17 cellular contexts compared by ENCODE assay signal in genomic region chr14:65304963-65305362, GRCh38.
DNase-seq lines count a peak whose midpoint lies in the region; ATAC-seq, FAIRE-seq and TF ChIP-seq lines count a peak whose summit lies in the region.
"Had no signal": no experiment of that assay in that cellular context is flagged by ENCODE, and none has a peak within 500 bp of the region (broad histone marks: within the 10 kb centered on the region; RNA-seq: fewer than 3 reads in every experiment).

No MANE protein-coding gene starts in this region.

- no peaks in the 10 kb centered on the region for H3K9me3 Mint-ChIP-seq in naive thymus-derived CD8-positive, alpha-beta T cell
- no peaks in the 10 kb centered on the region for H3K9me3 Mint-ChIP-seq in endothelial cell (ENCODE audit: unreplicated experiment)
- H3K9me3 Mint-ChIP-seq: H9 had no signal

- peak; percentile 51 for FAIRE-seq in GM18507 (lab: Jason Lieb, UNC)
- FAIRE-seq in kidney (lab: Jason Lieb, UNC) = no peak
- FAIRE-seq: K562 had no signal

- no peak overlapping the region for H3K4me3 Mint-ChIP-seq in T-helper 17 cell
- peak overlapping the region in 3 of 10 donors; percentile 2 to 45 (median 18) for H3K4me3 Mint-ChIP-seq in naive thymus-derived CD8-positive, alpha-beta T cell
- H3K4me3 Mint-ChIP-seq in endothelial cell (ENCODE audit: unreplicated experiment) = no peak overlapping the region
- H3K4me3 Mint-ChIP-seq: H9 had no signal

- H3K4me1 Mint-ChIP-seq in T-helper 17 cell (peaks cover 20% of the 10 kb centered on the region), endothelial cell (ENCODE audit: unreplicated experiment) (no peaks in the 10 kb centered on the region)
- peaks cover 26 to 55% (median 52%) of the 10 kb centered on the region in 4 donors for H3K4me1 Mint-ChIP-seq in naive thymus-derived CD8-positive, alpha-beta T cell

- POLR2A ChIA-PET in naive thymus-derived CD8-positive, alpha-beta T cell (lab: Charles Lee) = interaction anchor here (0.8 to 1.0 kb wide), 3 partner anchors 18 to 107 kb away, joined by 3 to 6 read pairs (median 3); partner anchors contain the start of gene FUT8
- POLR2A ChIA-PET in GM10248 (lab: Yijun Ruan, JAX) = interaction anchor here (0.9 to 5.6 kb wide), 4 partner anchors 12 to 51 kb away, joined by 3 to 50 read pairs (median 8); no protein-coding TSS in a partner anchor

- H3K9ac ChIP-seq in kidney (ENCODE audit: low read length in 2 of 2) = no peak overlapping the region

- H3K27ac ChIP-seq in kidney (ENCODE audit: low read depth in 2 of 2, low read length in 2 of 2) = no peak overlapping the region

- H3K27me3 Mint-ChIP-seq in T-helper 17 cell = no peaks in the 10 kb centered on the region
- no peaks in the 10 kb centered on the region for H3K27me3 Mint-ChIP-seq in naive thymus-derived CD8-positive, alpha-beta T cell
- H3K27me3 Mint-ChIP-seq in endothelial cell (ENCODE audit: unreplicated experiment) = peaks cover 4% of the 10 kb centered on the region

- DNase-seq in NCI-H526 treated with DMSO at 0.1 percent for 48 hours (lab: John Stamatoyannopoulos, UW) (peak; percentile 1), NCI-H526 (lab: John Stamatoyannopoulos, UW) (no peak), GM18507 (ENCODE audit: extremely low spot score, insufficient read length, low read depth) (no peak), T-helper 17 cell (no peak), kidney (no peak), GM10248 (ENCODE audit: extremely low spot score) (no peak), endothelial cell (ENCODE audit: low spot score) (no peak)
- DNase-seq in naive thymus-derived CD8-positive, alpha-beta T cell = no peak
- DNase-seq: dermis blood vessel endothelial cell; GF-D8; H9; NCI-H146; NCI-H524 treated with DMSO at 0.1 percent for 48 hours; stimulated activated CD4-positive, alpha-beta T cell treated with anti-CD3 and anti-CD28 coated beads, Interleukin-4, amount 100 ng/mL, for 24 hours; T-helper 9 cell had no signal

- H3K27ac Mint-ChIP-seq in T-helper 17 cell (peak overlapping the region; percentile 81), endothelial cell (ENCODE audit: unreplicated experiment) (no peak overlapping the region)
- H3K27ac Mint-ChIP-seq in naive thymus-derived CD8-positive, alpha-beta T cell = peak overlapping the region in 9 of 10 donors; percentile 8 to 88 (median 61)

- TF ChIP-seq CTCF in kidney (IDR thresholded peaks at IDR 0.05; ENCODE audit: borderline replicate concordance, extremely low read depth, insufficient read depth) = no peak
- no peak for TF ChIP-seq CTCF in GM10248 (IDR thresholded peaks at IDR 0.05; ENCODE audit: control extremely low read depth, extremely low read depth, low read depth, missing control alignments)
- no peak for TF ChIP-seq CTCF in endothelial cell (IDR thresholded peaks at IDR 0.05; ENCODE audit: unreplicated experiment)

- no peak for ATAC-seq in T-helper 17 cell
- ATAC-seq in naive thymus-derived CD8-positive, alpha-beta T cell = no peak
- ATAC-seq: K562, left lobe of liver had no signal

- H3K36me3 Mint-ChIP-seq in T-helper 17 cell (ENCODE audit: low read depth) (no peaks in the 10 kb centered on the region), endothelial cell (ENCODE audit: low read depth, unreplicated experiment) (no peaks in the 10 kb centered on the region)
- H3K36me3 Mint-ChIP-seq in naive thymus-derived CD8-positive, alpha-beta T cell = no peaks in the 10 kb centered on the region

- no peak overlapping the region for H3K4me3 ChIP-seq in kidney (ENCODE audit: low read length in 2 of 2)
- H3K4me3 ChIP-seq: K562 had no signal

- H3K9me3 ChIP-seq in T-helper 17 cell (ENCODE audit: control insufficient read depth, low read length, poor library complexity, severe bottlenecking) = no peaks in the 10 kb centered on the region
- no peaks in the 10 kb centered on the region for H3K9me3 ChIP-seq in kidney (ENCODE audit: control insufficient read depth in 1 of 2, low read length in 2 of 2)

- intact Hi-C loops in kidney (cut with DNase I) = no loop called here

- CTCF ChIA-PET in GM10248 (lab: Yijun Ruan, JAX) = interaction anchor here (0.9 to 6.4 kb wide), 11 partner anchors 9 to 109 kb away, joined by 3 to 41 read pairs (median 4); partner anchors contain the start of gene FUT8

- no peaks in the 10 kb centered on the region for H3K36me3 ChIP-seq in kidney (ENCODE audit: control insufficient read depth in 1 of 2, insufficient read depth in 2 of 2, low read length in 2 of 2)

- no peaks in the 10 kb centered on the region for H3K4me1 ChIP-seq in kidney (ENCODE audit: control insufficient read depth in 1 of 2, insufficient read depth in 1 of 2, low read depth in 1 of 2, low read length in 2 of 2)
